10 cellular contexts compared by ENCODE assay signal in the genomic region with DNA sequence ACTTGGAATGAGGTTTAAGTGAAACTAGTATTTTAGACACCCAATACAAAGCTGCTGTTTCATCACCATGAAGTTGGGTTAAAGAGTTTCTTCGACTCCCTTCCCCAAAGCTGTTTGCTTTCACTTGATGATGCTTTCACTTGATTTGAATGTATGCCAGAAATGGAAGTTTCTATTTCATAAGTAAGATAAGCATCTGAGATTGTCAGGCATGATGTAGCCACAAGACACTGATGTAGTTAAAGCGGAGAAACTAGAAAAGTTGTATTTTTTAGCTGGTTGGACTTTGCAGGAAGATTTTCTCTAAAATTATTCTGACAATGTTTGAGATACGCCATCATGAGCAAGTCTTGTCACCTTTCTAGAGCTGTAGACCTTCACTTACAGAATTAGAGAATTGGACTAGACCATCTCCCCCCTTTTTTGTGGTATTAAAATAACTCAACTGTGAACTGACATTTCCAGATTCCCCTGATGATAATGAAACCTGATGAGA. TPM values are rescaled to one million over a fixed set of nuclear protein-coding genes. Genes with fewer than 3 reads are reported as not detected.
DNase-seq lines count a peak whose midpoint lies in the region; ATAC-seq, FAIRE-seq and TF ChIP-seq lines count a peak whose summit lies in the region.
"Had no signal": no experiment of that assay in that cellular context is flagged by ENCODE, and none has a peak within 500 bp of the region (broad histone marks: within the 10 kb centered on the region; RNA-seq: fewer than 3 reads in every experiment).

No MANE protein-coding gene starts in this region.

- H3K4me3 ChIP-seq in pancreas = no peak overlapping the region
- H3K4me3 ChIP-seq: K562 had no signal

- H3K4me1 Mint-ChIP-seq in activated naive CD8-positive, alpha-beta T cell treated with anti-CD3 and anti-CD28 coated beads for 36 hours = peaks cover 30% of the 10 kb centered on the region
- H3K4me1 Mint-ChIP-seq: central memory CD8-positive, alpha-beta T cell had no signal

- peak overlapping the region; percentile 2 for H3K4me3 Mint-ChIP-seq in activated naive CD8-positive, alpha-beta T cell treated with anti-CD3 and anti-CD28 coated beads for 36 hours
- H3K4me3 Mint-ChIP-seq: central memory CD8-positive, alpha-beta T cell had no signal

- CTCF ChIA-PET in GM10248 (lab: Yijun Ruan, JAX) = interaction anchor here (1.0 to 4.3 kb wide), 9 partner anchors 9 to 296 kb away, joined by 3 to 32 read pairs (median 3); a partner anchor contains a TSS

- H3K9me3 Mint-ChIP-seq in activated naive CD8-positive, alpha-beta T cell treated with anti-CD3 and anti-CD28 coated beads for 36 hours = no peaks in the 10 kb centered on the region
- H3K9me3 Mint-ChIP-seq: central memory CD8-positive, alpha-beta T cell had no signal

- POLR2A ChIA-PET in GM10248 (lab: Yijun Ruan, JAX) = no interaction called here

- H3K36me3 Mint-ChIP-seq in activated naive CD8-positive, alpha-beta T cell treated with anti-CD3 and anti-CD28 coated beads for 36 hours = peaks cover 1% of the 10 kb centered on the region

- H3K27me3 Mint-ChIP-seq in activated naive CD8-positive, alpha-beta T cell treated with anti-CD3 and anti-CD28 coated beads for 36 hours = no peaks in the 10 kb centered on the region
- H3K27me3 Mint-ChIP-seq: central memory CD8-positive, alpha-beta T cell had no signal

- 89 to 94% methylated on average over 3 of the region's 3 CpGs for WGBS in pancreas, 2 donors

- DNase-seq in GM10248 (ENCODE audit: extremely low spot score) (peak; percentile 22), pancreas (no peak), NCI-H128 (lab: John Stamatoyannopoulos, UW; ENCODE audit: unreplicated experiment) (no peak)
- DNase-seq in activated naive CD8-positive, alpha-beta T cell treated with anti-CD3 and anti-CD28 coated beads for 36 hours = no peak
- DNase-seq in stimulated activated CD4-positive, alpha-beta T cell treated with anti-CD3 and anti-CD28 coated beads, Interleukin-2, amount 100 ng/mL, for 24 hours = no peak
- DNase-seq in activated CD8-positive, alpha-beta memory T cell treated with anti-CD3 and anti-CD28 coated beads for 24 hours = no peak

- FAIRE-seq in pancreas (lab: Jason Lieb, UNC) = no peak
- FAIRE-seq: K562 had no signal

- TF ChIP-seq CTCF in GM10248 (IDR thresholded peaks at IDR 0.05; ENCODE audit: control extremely low read depth, extremely low read depth, low read depth, missing control alignments) (no peak), pancreas (IDR thresholded peaks at IDR 0.05) (no peak)

- ATAC-seq in GM19438 (IDR thresholded peaks at IDR 0.05; ENCODE audit: low read depth, unreplicated experiment) = peak; percentile 88
- peak; percentile 81 for ATAC-seq in HG03103 (IDR thresholded peaks at IDR 0.05; ENCODE audit: low read depth, unreplicated experiment)
- ATAC-seq in pancreas = no peak
- ATAC-seq: K562 had no signal

- H3K9me3 ChIP-seq in pancreas = no peaks in the 10 kb centered on the region

- H3K4me1 ChIP-seq in pancreas = no peaks in the 10 kb centered on the region

- no peaks in the 10 kb centered on the region for H3K36me3 ChIP-seq in pancreas

- no peak overlapping the region for H3K27ac ChIP-seq in pancreas

- H3K27me3 ChIP-seq in pancreas = no peaks in the 10 kb centered on the region

- intact Hi-C loops in pancreas (cut with DNase I) = loop anchor here in 1 of 3 donors (10.0 kb wide), 1 partner anchor 135 kb away; no protein-coding TSS in a partner anchor

- H3K27ac Mint-ChIP-seq in activated naive CD8-positive, alpha-beta T cell treated with anti-CD3 and anti-CD28 coated beads for 36 hours = peak overlapping the region; percentile 77

RNA-seq across cellular contexts. Expression of a gene that starts 20.0 kb away (rescaled TPM):
- 10 to 100 TPM; 27.0 to 32.0 TPM for total RNA-seq in activated naive CD8-positive, alpha-beta T cell treated with anti-CD3 and anti-CD28 coated beads for 36 hours
- 10 to 100 TPM; 11.4 to 20.5 (median 15.4) TPM for total RNA-seq in pancreas
- 10 to 100 TPM; 31.2 to 37.6 TPM for polyA plus RNA-seq in pancreas

Comparison
In these comparisons a context has a peak if more than half of its experiments do, and no peak if none do; other contexts are left out.
1. ATAC-seq: peak in GM19438 (single experiment) and HG03103 (single experiment); none in pancreas (0 of 4).